23 cellular contexts compared by ENCODE assay signal in genomic region chr1:56062625-56063024, GRCh38.
DNase-seq lines count a peak whose midpoint lies in the region; ATAC-seq and TF ChIP-seq lines count a peak whose summit lies in the region.
"Had no signal": no experiment of that assay in that cellular context is flagged by ENCODE, and none has a peak within 500 bp of the region (broad histone marks: within the 10 kb centered on the region; RNA-seq: fewer than 3 reads in every experiment).

No MANE protein-coding gene starts in this region.

- no peak overlapping the region for H4K8ac ChIP-seq in trophoblast cell (ENCODE audit: low read depth, low read length)

- no peaks in the 10 kb centered on the region for H3K36me3 ChIP-seq in mammary epithelial cell (ENCODE audit: insufficient read depth, low read length)
- H3K36me3 ChIP-seq in esophagus (ENCODE audit: control insufficient read depth in 2 of 2, insufficient read depth in 2 of 2, low read length in 1 of 2), result no peaks in the 10 kb centered on the region
- H3K36me3 ChIP-seq in trophoblast cell (ENCODE audit: control insufficient read depth in 1 of 2, insufficient read depth in 2 of 2, low read length in 2 of 2), result no peaks in the 10 kb centered on the region
- no peaks in the 10 kb centered on the region for H3K36me3 ChIP-seq in right lobe of liver
- H3K36me3 ChIP-seq: MG63, SJSA1 had no signal

- peak overlapping the region; percentile 76 for H2BK12ac ChIP-seq in trophoblast cell (ENCODE audit: low read length)

- no peak for ATAC-seq in right lobe of liver
- ATAC-seq: PC-3 had no signal

- H3K23ac ChIP-seq in trophoblast cell (ENCODE audit: low read length), result no peak overlapping the region

- peak overlapping the region; percentile 75 for H2BK120ac ChIP-seq in trophoblast cell (ENCODE audit: insufficient read depth, low read length, poor library complexity)

- H3K27ac ChIP-seq in mammary epithelial cell (ENCODE audit: insufficient read depth, low read depth, low read length) (no peak overlapping the region), esophagus (ENCODE audit: low read depth in 2 of 2, low read length in 1 of 2) (peak overlapping the region; percentile 45 to 90), trophoblast cell (ENCODE audit: low read depth, low read length) (no peak overlapping the region), right lobe of liver (no peak overlapping the region)
- H3K27ac ChIP-seq: 22Rv1, SJSA1 had no signal

- H3K4me3 ChIP-seq in mammary epithelial cell (replicated peaks in 1 of 3; ENCODE audit: insufficient read depth in 1 of 3, low read depth in 2 of 3, low read length in 3 of 3) (no peak overlapping the region), esophagus (ENCODE audit: low read depth in 1 of 2, low read length in 2 of 2) (no peak overlapping the region), trophoblast cell (ENCODE audit: low read depth, low read length) (no peak overlapping the region), right lobe of liver (no peak overlapping the region)
- H3K4me3 ChIP-seq: MG63, SJSA1 had no signal

- DNase-seq in MCF 10A (ENCODE audit: unreplicated experiment), result peak; percentile 25
- DNase-seq in mammary epithelial cell, result no peak
- peak; percentile 16 to 38 for DNase-seq in trophoblast cell
- no peak for DNase-seq in type B pancreatic cell (ENCODE audit: extremely low spot score, unreplicated experiment)
- no peak for DNase-seq in nephron progenitor cell
- DNase-seq in right lobe of liver, result no peak
- DNase-seq in SW480 (ENCODE audit: low spot score), result no peak
- DNase-seq: DMS153; DND-41; HCEC 1CT; KBM-7; MG63; NCI-H2029; NCI-H524 treated with DMSO at 0.1 percent for 48 hours; NCI-H82; NK-92 treated with Interleukin-12 subunit alpha and Interleukin-12 subunit beta, amount 100 ng/mL, for 24 hours; Right ventricle myocardium superior had no signal

- H3K4ac ChIP-seq in trophoblast cell (ENCODE audit: low read depth, low read length), result no peak overlapping the region

- H4K12ac ChIP-seq in trophoblast cell (ENCODE audit: low read depth, low read length), result no peak overlapping the region

- no peak for TF ChIP-seq POLR2A in right lobe of liver (IDR thresholded peaks at IDR 0.05)

- intact Hi-C loops in MCF 10A (cut with micrococcal nuclease), result no loop called here
- intact Hi-C loops in mammary epithelial cell (cut with micrococcal nuclease), result no loop called here
- intact Hi-C loops in right lobe of liver (cut with DNase I), result no loop called here

- H3K79me1 ChIP-seq in trophoblast cell (ENCODE audit: low read length), result peaks cover 13% of the 10 kb centered on the region

- H3K9ac ChIP-seq in mammary epithelial cell (ENCODE audit: insufficient read depth, low read length) (no peak overlapping the region), trophoblast cell (ENCODE audit: low read length) (no peak overlapping the region)

- no TSS peak for BruUV-seq in MCF 10A (replicated peaks; lab: Mats Ljungman, UMichigan)
- BruUV-seq in mammary epithelial cell (replicated peaks; lab: Mats Ljungman, UMichigan), result no TSS peak

- peak overlapping the region; percentile 11 for H2AK5ac ChIP-seq in trophoblast cell (ENCODE audit: low read length)

- no peak overlapping the region for H3K4me2 ChIP-seq in mammary epithelial cell (ENCODE audit: insufficient read depth, low read depth, low read length)
- H3K4me2 ChIP-seq in trophoblast cell (ENCODE audit: low read length), result no peak overlapping the region

- H3K9me3 Mint-ChIP-seq in MCF 10A (ENCODE audit: unreplicated experiment) (no peaks in the 10 kb centered on the region), type B pancreatic cell (peaks cover 9% of the 10 kb centered on the region), nephron progenitor cell (no peaks in the 10 kb centered on the region)

- H3K14ac ChIP-seq in trophoblast cell (ENCODE audit: low read length), result peak overlapping the region; percentile 53

- H3K4me3 Mint-ChIP-seq in MCF 10A (ENCODE audit: unreplicated experiment) (no peak overlapping the region), type B pancreatic cell (peak overlapping the region; percentile 18), nephron progenitor cell (no peak overlapping the region)
- H3K4me3 Mint-ChIP-seq: B cell, CD14-positive monocyte had no signal

- peak overlapping the region; percentile 29 for H2BK5ac ChIP-seq in trophoblast cell (ENCODE audit: low read depth, low read length, poor library complexity)

- H4K20me1 ChIP-seq in mammary epithelial cell (ENCODE audit: insufficient read depth, low read length), result no peaks in the 10 kb centered on the region

- H2AFZ ChIP-seq in mammary epithelial cell (ENCODE audit: low read depth, low read length) (no peak overlapping the region), trophoblast cell (ENCODE audit: insufficient read depth, low read length, poor library complexity) (no peak overlapping the region)

- dilution Hi-C loops in mammary epithelial cell (cut with HindIII; ENCODE audit: low sequenced_read_pairs), result no loop called here

- H3K27me3 Mint-ChIP-seq in MCF 10A (ENCODE audit: insufficient read depth, unreplicated experiment) (no peaks in the 10 kb centered on the region), type B pancreatic cell (peaks cover 13% of the 10 kb centered on the region), nephron progenitor cell (ENCODE audit: low read depth, poor library complexity) (no peaks in the 10 kb centered on the region)

- in situ Hi-C loops in mammary epithelial cell (cut with MboI; ENCODE audit: low sequenced_read_pairs in 2 of 2), result no loop called here

- CTCF ChIA-PET in MCF 10A (lab: Yijun Ruan, JAX), result no interaction called here
- CTCF ChIA-PET in mammary epithelial cell (lab: Charles Lee; ENCODE audit: low non-redundant PET), result no interaction called here

- H3K27ac Mint-ChIP-seq in MCF 10A (ENCODE audit: low read depth, unreplicated experiment) (no peak overlapping the region), type B pancreatic cell (peak overlapping the region; percentile 50), nephron progenitor cell (no peak overlapping the region)
- H3K27ac Mint-ChIP-seq: B cell, CD14-positive monocyte had no signal

- H3K4me1 Mint-ChIP-seq in MCF 10A (ENCODE audit: insufficient read depth, unreplicated experiment) (peaks cover 32% of the 10 kb centered on the region), type B pancreatic cell (ENCODE audit: unreplicated experiment) (peaks cover 14% of the 10 kb centered on the region), nephron progenitor cell (peaks cover 4% of the 10 kb centered on the region)

- no peaks in the 10 kb centered on the region for H3K79me2 ChIP-seq in mammary epithelial cell (ENCODE audit: insufficient read depth, low read length)
- H3K79me2 ChIP-seq in trophoblast cell (ENCODE audit: control insufficient read depth, insufficient read depth, low read length, poor library complexity), result peaks cover 2% of the 10 kb centered on the region

- H4K91ac ChIP-seq in trophoblast cell (ENCODE audit: low read depth, low read length), result peak overlapping the region; percentile 60

- no peaks in the 10 kb centered on the region for H3K36me3 Mint-ChIP-seq in MCF 10A (ENCODE audit: insufficient read depth, unreplicated experiment)
- H3K36me3 Mint-ChIP-seq in type B pancreatic cell, result no peaks in the 10 kb centered on the region
- H3K36me3 Mint-ChIP-seq in nephron progenitor cell (ENCODE audit: low read depth), result no peaks in the 10 kb centered on the region
- H3K36me3 Mint-ChIP-seq: CD14-positive monocyte had no signal

- TF ChIP-seq CTCF in MCF 10A (IDR thresholded peaks at IDR 0.05; ENCODE audit: unreplicated experiment) (no peak), mammary epithelial cell (conservative IDR thresholded peaks at IDR 0.05 in 1 of 2, IDR thresholded peaks at IDR 0.05 in 1 of 2; ENCODE audit: extremely low read depth in 1 of 2, insufficient read depth in 1 of 2, low read depth in 1 of 2, low read length in 2 of 2) (no peak), type B pancreatic cell (conservative IDR thresholded peaks at IDR 0.05) (no peak), nephron progenitor cell (IDR thresholded peaks at IDR 0.05) (no peak), right lobe of liver (IDR thresholded peaks at IDR 0.05) (no peak)

- POLR2A ChIA-PET in MCF 10A (lab: Yijun Ruan, JAX), result no interaction called here

- no peaks in the 10 kb centered on the region for H3K9me3 ChIP-seq in mammary epithelial cell (replicated peaks; ENCODE audit: insufficient read depth, low read length)
- H3K9me3 ChIP-seq in esophagus (ENCODE audit: control insufficient read depth in 2 of 2, insufficient read depth in 1 of 2, low read depth in 1 of 2, low read length in 1 of 2), result no peaks in the 10 kb centered on the region
- H3K9me3 ChIP-seq in trophoblast cell (ENCODE audit: insufficient read depth, low read depth, low read length), result no peaks in the 10 kb centered on the region
- H3K9me3 ChIP-seq in right lobe of liver, result no peaks in the 10 kb centered on the region
- H3K9me3 ChIP-seq: MG63, SJSA1 had no signal

- H3K4me1 ChIP-seq in mammary epithelial cell (ENCODE audit: insufficient read depth, low read length), result peaks cover 29% of the 10 kb centered on the region
- peaks cover 0 to 2% of the 10 kb centered on the region in 2 donors for H3K4me1 ChIP-seq in esophagus (ENCODE audit: control insufficient read depth in 2 of 2, insufficient read depth in 2 of 2, low read length in 1 of 2)
- H3K4me1 ChIP-seq in trophoblast cell (ENCODE audit: control insufficient read depth in 1 of 2, insufficient read depth in 2 of 2, low read length in 2 of 2), result peaks cover 12 to 21% of the 10 kb centered on the region in 2 experiments
- H3K4me1 ChIP-seq in right lobe of liver, result no peaks in the 10 kb centered on the region

- H3K18ac ChIP-seq in trophoblast cell (ENCODE audit: low read length), result peak overlapping the region; percentile 33

- 98% methylated on average over 4 of the region's 4 CpGs for WGBS in mammary epithelial cell (ENCODE audit: low coverage, missing lambda C conversion rate)
- WGBS in esophagus, 2 donors, result 84 to 87% methylated on average over 4 of the region's 4 CpGs
- no CpG with 5 or more reads among the region's 4 CpGs for WGBS in trophoblast cell (ENCODE audit: extremely low coverage, insufficient coverage, insufficient read length)
- 85% methylated on average over 4 of the region's 4 CpGs for WGBS in right lobe of liver (ENCODE audit: insufficient coverage, low coverage, low lambda C conversion rate, missing lambda C conversion rate)

- H3K27me3 ChIP-seq in mammary epithelial cell (ENCODE audit: insufficient read depth, low read length) (no peaks in the 10 kb centered on the region), esophagus (ENCODE audit: control insufficient read depth in 1 of 2, insufficient read depth in 2 of 2, low read length in 2 of 2) (no peaks in the 10 kb centered on the region), trophoblast cell (ENCODE audit: insufficient read depth, low read length) (no peaks in the 10 kb centered on the region), right lobe of liver (no peaks in the 10 kb centered on the region)
- H3K27me3 ChIP-seq: MG63, SJSA1 had no signal

Comparison
In these comparisons a context has a peak if more than half of its experiments do, and no peak if none do; other contexts are left out.
1. DNase-seq: peak in MCF 10A (single experiment) and trophoblast cell (2 of 2); none in mammary epithelial cell (single experiment), type B pancreatic cell (single experiment), nephron progenitor cell (single experiment), right lobe of liver (0 of 3) and SW480 (single experiment).
2. H3K27ac ChIP-seq: peak in esophagus (2 of 2); none in mammary epithelial cell (single experiment), trophoblast cell (single experiment) and right lobe of liver (0 of 3).